ENCODE assay signal across 1 cellular context in genomic region chr1:5730272-5731109, GRCh38.
TF ChIP-seq lines count a peak whose summit lies in the region.

No MANE protein-coding gene starts in this region.

TF ChIP-seq in H1, 55 proteins besides CTCF, POLR2A, EP300 and RAD21:
- TF ChIP-seq ATF3 (IDR thresholded peaks at IDR 0.05; ENCODE audit: insufficient read depth, low read depth, low read length) (no peak), PHF8 (conservative IDR thresholded peaks at IDR 0.05; ENCODE audit: low read depth, low read length) (no peak)
